19 cellular contexts compared by ENCODE assay signal in the genomic region with DNA sequence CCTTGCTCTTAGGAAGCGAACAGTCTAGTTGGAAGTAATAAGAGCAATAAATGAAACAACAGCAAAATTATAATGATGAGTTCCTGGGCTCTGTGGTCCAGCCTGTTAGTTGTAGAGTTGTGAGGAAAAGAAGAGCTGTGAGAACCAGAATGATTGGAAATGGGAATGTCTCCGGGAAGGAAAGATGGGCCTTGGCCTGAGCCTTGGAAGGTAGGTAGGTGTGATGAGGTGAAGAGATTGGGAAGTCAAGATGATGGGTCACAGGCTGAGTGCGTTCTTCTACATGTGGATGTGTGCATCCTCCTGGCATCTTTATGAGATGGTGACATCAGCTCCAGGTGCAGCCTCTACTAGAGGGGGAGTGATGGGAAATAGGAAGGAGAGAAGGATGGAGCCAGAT.
DNase-seq lines count a peak whose midpoint lies in the region; ATAC-seq and TF ChIP-seq lines count a peak whose summit lies in the region.
"Had no signal": no experiment of that assay in that cellular context is flagged by ENCODE, and none has a peak within 500 bp of the region (broad histone marks: within the 10 kb centered on the region; RNA-seq: fewer than 3 reads in every experiment).

No MANE protein-coding gene starts in this region.

- TF ChIP-seq CTCF in Calu3 (IDR thresholded peaks at IDR 0.05; ENCODE audit: unreplicated experiment) (no peak), endothelial cell (IDR thresholded peaks at IDR 0.05; ENCODE audit: unreplicated experiment) (no peak)

- POLR2A ChIA-PET in activated naive CD8-positive, alpha-beta T cell treated with anti-CD3 and anti-CD28 coated beads, Interleukin-2, amount 10 ng/mL, durations not matched to agents 7 days and 5 days (lab: Charles Lee), result interaction anchor here (6.9 kb wide), 1 partner anchor 49 kb away, joined by 33 read pairs; no protein-coding TSS in a partner anchor

- H3K4me1 Mint-ChIP-seq in activated naive CD8-positive, alpha-beta T cell treated with anti-CD3 and anti-CD28 coated beads, Interleukin-2, amount 10 ng/mL, durations not matched to agents 7 days and 5 days, result peaks cover 59% of the 10 kb centered on the region
- H3K4me1 Mint-ChIP-seq in activated naive CD8-positive, alpha-beta T cell treated with anti-CD3 and anti-CD28 coated beads for 36 hours, result peaks cover 68% of the 10 kb centered on the region
- H3K4me1 Mint-ChIP-seq in Calu3 (ENCODE audit: low read depth, unreplicated experiment) (peaks cover 94% of the 10 kb centered on the region), endothelial cell (ENCODE audit: unreplicated experiment) (peaks cover 85% of the 10 kb centered on the region)
- H3K4me1 Mint-ChIP-seq in stimulated activated memory B cell treated with anti-CD40 and anti-IgM and Interleukin-4, amounts not matched to agents 10 μg/mL and 1 μg/mL and 100 μg/mL, for 72 hours, result peaks cover 69% of the 10 kb centered on the region

- H3K4me3 Mint-ChIP-seq in activated naive CD8-positive, alpha-beta T cell treated with anti-CD3 and anti-CD28 coated beads, Interleukin-2, amount 10 ng/mL, durations not matched to agents 7 days and 5 days, result no peak overlapping the region
- no peak overlapping the region for H3K4me3 Mint-ChIP-seq in activated naive CD8-positive, alpha-beta T cell treated with anti-CD3 and anti-CD28 coated beads for 36 hours
- no peak overlapping the region for H3K4me3 Mint-ChIP-seq in Calu3 (ENCODE audit: low read depth, unreplicated experiment)
- H3K4me3 Mint-ChIP-seq in endothelial cell (ENCODE audit: unreplicated experiment), result peak overlapping the region; percentile 17
- no peak overlapping the region for H3K4me3 Mint-ChIP-seq in stimulated activated memory B cell treated with anti-CD40 and anti-IgM and Interleukin-4, amounts not matched to agents 10 μg/mL and 1 μg/mL and 100 μg/mL, for 72 hours
- H3K4me3 Mint-ChIP-seq: B cell; CD8-positive, alpha-beta memory T cell had no signal

- H3K9me3 Mint-ChIP-seq in activated naive CD8-positive, alpha-beta T cell treated with anti-CD3 and anti-CD28 coated beads, Interleukin-2, amount 10 ng/mL, durations not matched to agents 7 days and 5 days, result peaks cover 3% of the 10 kb centered on the region
- H3K9me3 Mint-ChIP-seq in activated naive CD8-positive, alpha-beta T cell treated with anti-CD3 and anti-CD28 coated beads for 36 hours, result no peaks in the 10 kb centered on the region
- H3K9me3 Mint-ChIP-seq in Calu3 (ENCODE audit: low read depth, unreplicated experiment), result peaks cover 3% of the 10 kb centered on the region
- H3K9me3 Mint-ChIP-seq in endothelial cell (ENCODE audit: unreplicated experiment), result peaks cover 4% of the 10 kb centered on the region
- H3K9me3 Mint-ChIP-seq in stimulated activated memory B cell treated with anti-CD40 and anti-IgM and Interleukin-4, amounts not matched to agents 10 μg/mL and 1 μg/mL and 100 μg/mL, for 72 hours, result peaks cover 2% of the 10 kb centered on the region
- H3K9me3 Mint-ChIP-seq: CD8-positive, alpha-beta memory T cell had no signal

- H3K36me3 Mint-ChIP-seq in activated naive CD8-positive, alpha-beta T cell treated with anti-CD3 and anti-CD28 coated beads, Interleukin-2, amount 10 ng/mL, durations not matched to agents 7 days and 5 days, result peaks cover 25% of the 10 kb centered on the region
- H3K36me3 Mint-ChIP-seq in activated naive CD8-positive, alpha-beta T cell treated with anti-CD3 and anti-CD28 coated beads for 36 hours, result peaks cover 19% of the 10 kb centered on the region
- H3K36me3 Mint-ChIP-seq in Calu3 (ENCODE audit: insufficient read depth, unreplicated experiment) (peaks cover 80% of the 10 kb centered on the region), endothelial cell (ENCODE audit: low read depth, unreplicated experiment) (peaks cover 51% of the 10 kb centered on the region)
- peaks cover 34% of the 10 kb centered on the region for H3K36me3 Mint-ChIP-seq in stimulated activated memory B cell treated with anti-CD40 and anti-IgM and Interleukin-4, amounts not matched to agents 10 μg/mL and 1 μg/mL and 100 μg/mL, for 72 hours

- BruUV-seq in Calu3 (replicated peaks; lab: Mats Ljungman, UMichigan), result no TSS peak

- no peak for ATAC-seq in activated naive CD8-positive, alpha-beta T cell treated with anti-CD3 and anti-CD28 coated beads, Interleukin-2, amount 10 ng/mL, durations not matched to agents 7 days and 5 days (ENCODE audit: low read depth)
- ATAC-seq in stimulated activated memory B cell treated with anti-CD40 and anti-IgM and Interleukin-4, amounts not matched to agents 10 μg/mL and 1 μg/mL and 100 μg/mL, for 72 hours, result no peak

- no peaks in the 10 kb centered on the region for H3K27me3 Mint-ChIP-seq in activated naive CD8-positive, alpha-beta T cell treated with anti-CD3 and anti-CD28 coated beads, Interleukin-2, amount 10 ng/mL, durations not matched to agents 7 days and 5 days
- H3K27me3 Mint-ChIP-seq in activated naive CD8-positive, alpha-beta T cell treated with anti-CD3 and anti-CD28 coated beads for 36 hours, result no peaks in the 10 kb centered on the region
- no peaks in the 10 kb centered on the region for H3K27me3 Mint-ChIP-seq in Calu3 (ENCODE audit: unreplicated experiment)
- peaks cover 42% of the 10 kb centered on the region for H3K27me3 Mint-ChIP-seq in endothelial cell (ENCODE audit: unreplicated experiment)
- H3K27me3 Mint-ChIP-seq in stimulated activated memory B cell treated with anti-CD40 and anti-IgM and Interleukin-4, amounts not matched to agents 10 μg/mL and 1 μg/mL and 100 μg/mL, for 72 hours, result no peaks in the 10 kb centered on the region
- H3K27me3 Mint-ChIP-seq: B cell; CD8-positive, alpha-beta memory T cell had no signal

- no peak for DNase-seq in activated naive CD8-positive, alpha-beta T cell treated with anti-CD3 and anti-CD28 coated beads, Interleukin-2, amount 10 ng/mL, durations not matched to agents 7 days and 5 days
- no peak for DNase-seq in activated naive CD8-positive, alpha-beta T cell treated with anti-CD3 and anti-CD28 coated beads for 36 hours
- no peak for DNase-seq in Calu3
- no peak for DNase-seq in endothelial cell (ENCODE audit: low spot score)
- no peak for DNase-seq in hippocampal formation (lab: John Stamatoyannopoulos, UW)
- DNase-seq in T-helper 9 cell, result no peak
- DNase-seq in NCI-H510A (lab: John Stamatoyannopoulos, UW), result no peak
- DNase-seq: CD8-positive, alpha-beta memory T cell; DMS79; GM23248; IMR-90; Karpas-422; NCI-H1417 treated with DMSO at 0.1 percent for 48 hours; NCI-H187 treated with DMSO at 0.1 percent for 48 hours; NCI-H2227 treated with DMSO at 0.1 percent for 48 hours; NCI-H524; NCI-H82 had no signal

- peak overlapping the region; percentile 58 for H3K27ac Mint-ChIP-seq in activated naive CD8-positive, alpha-beta T cell treated with anti-CD3 and anti-CD28 coated beads, Interleukin-2, amount 10 ng/mL, durations not matched to agents 7 days and 5 days
- no peak overlapping the region for H3K27ac Mint-ChIP-seq in activated naive CD8-positive, alpha-beta T cell treated with anti-CD3 and anti-CD28 coated beads for 36 hours
- H3K27ac Mint-ChIP-seq in Calu3 (ENCODE audit: unreplicated experiment) (peak overlapping the region; percentile 63), endothelial cell (ENCODE audit: unreplicated experiment) (peak overlapping the region; percentile 62)
- peak overlapping the region; percentile 18 for H3K27ac Mint-ChIP-seq in stimulated activated memory B cell treated with anti-CD40 and anti-IgM and Interleukin-4, amounts not matched to agents 10 μg/mL and 1 μg/mL and 100 μg/mL, for 72 hours
- H3K27ac Mint-ChIP-seq: B cell had no signal

- CTCF ChIA-PET in Calu3 (lab: Charles Lee), result no interaction called here

- intact Hi-C loops in Calu3 (cut with micrococcal nuclease; ENCODE audit: unreplicated experiment), result no loop called here
